In the genomic region with DNA sequence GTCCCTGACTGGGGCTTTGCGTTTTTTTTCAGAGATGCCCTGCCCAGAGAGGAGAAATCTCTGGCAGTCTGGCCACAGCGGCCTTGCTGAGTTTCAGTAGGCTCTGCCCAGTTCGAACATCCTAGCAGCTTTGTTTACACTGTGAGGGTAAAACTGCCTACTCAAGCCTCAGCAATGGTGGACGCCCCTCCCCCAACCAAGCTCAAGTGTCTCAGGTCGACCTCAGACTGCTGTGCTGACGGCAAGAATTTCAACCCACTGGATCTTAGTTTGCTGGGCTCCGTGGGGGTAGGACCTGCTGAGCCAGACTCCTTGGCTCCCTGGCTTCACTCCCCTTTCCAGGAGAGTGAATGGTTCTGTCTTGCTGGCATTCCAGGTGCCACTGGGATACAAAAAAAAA, we compare ENCODE assay signal across 22 cellular contexts. TPM values are rescaled to one million over a fixed set of nuclear protein-coding genes. Genes with fewer than 3 reads are reported as not detected.
DNase-seq lines count a peak whose midpoint lies in the region; ATAC-seq and TF ChIP-seq lines count a peak whose summit lies in the region.
"Had no signal": no experiment of that assay in that cellular context is flagged by ENCODE, and none has a peak within 500 bp of the region (broad histone marks: within the 10 kb centered on the region; RNA-seq: fewer than 3 reads in every experiment).

No MANE protein-coding gene starts in this region.

- H3K4me2 ChIP-seq in KMS-11 (peak overlapping the region; percentile 17; the same call in 1 of the 2 replicates), smooth muscle cell (no peak overlapping the region)

- peak overlapping the region; percentile 34; the same call in 1 of the 2 replicates for H2AFZ ChIP-seq in KMS-11 (ENCODE audit: low read depth)
- H2AFZ ChIP-seq in smooth muscle cell (ENCODE audit: low read depth): no peak overlapping the region

- 30% methylated on average over 7 of the region's 7 CpGs for WGBS in smooth muscle cell (ENCODE audit: low lambda C conversion rate)

- no peak overlapping the region; the same call in 1 of the 2 replicates for H3K9ac ChIP-seq in KMS-11
- H3K9ac ChIP-seq in smooth muscle cell (ENCODE audit: low read depth): no peak overlapping the region

- no peaks in the 10 kb centered on the region for H3K36me3 ChIP-seq in KMS-11 (ENCODE audit: insufficient read depth)
- H3K36me3 ChIP-seq in smooth muscle cell (ENCODE audit: low read depth): no peaks in the 10 kb centered on the region
- H3K36me3 ChIP-seq: gastroesophageal sphincter had no signal

- H3K4me1 ChIP-seq in KMS-11 (ENCODE audit: low read depth, poor library complexity, severe bottlenecking) (peaks cover 4% of the 10 kb centered on the region), smooth muscle cell (ENCODE audit: low read depth) (no peaks in the 10 kb centered on the region)
- H3K4me1 ChIP-seq: gastroesophageal sphincter, stomach, tibial nerve had no signal

- H3K27ac ChIP-seq in KMS-11 (peak overlapping the region; percentile 57), smooth muscle cell (ENCODE audit: low read depth) (no peak overlapping the region)
- H3K27ac ChIP-seq: gastroesophageal sphincter, stomach, tibial nerve had no signal

- H4K20me1 ChIP-seq in KMS-11 (ENCODE audit: insufficient read depth) (no peaks in the 10 kb centered on the region), smooth muscle cell (ENCODE audit: low read depth) (no peaks in the 10 kb centered on the region)

- TF ChIP-seq CTCF in KMS-11 (conservative IDR thresholded peaks at IDR 0.05; ENCODE audit: low read depth, low read length) (no peak), choroid plexus epithelial cell (conservative IDR thresholded peaks at IDR 0.05; ENCODE audit: low read depth, low read length) (no peak), smooth muscle cell (IDR thresholded peaks at IDR 0.05; ENCODE audit: borderline replicate concordance, insufficient read depth, poor library complexity, severe bottlenecking) (no peak)

- DNase-seq in DMS79 (lab: John Stamatoyannopoulos, UW) (peak; percentile 79), choroid plexus epithelial cell (ENCODE audit: low read depth) (peak; percentile 5), mucosa of gallbladder (ENCODE audit: low spot score) (peak; percentile 33), left lobe of liver (ENCODE audit: low spot score) (no peak), pons (ENCODE audit: low spot score) (no peak), smooth muscle cell (lab: John Stamatoyannopoulos, UW; ENCODE audit: unreplicated experiment) (no peak), hippocampal formation (lab: John Stamatoyannopoulos, UW) (no peak)
- DNase-seq: activated B cell treated with CpG ODN at 0.5 μM for 24 hours, aorta, C1 segment of cervical spinal cord, left cardiac atrium, NCI-H2171 treated with DMSO at 0.1 percent for 48 hours, NCI-H526, posterior cingulate gyrus, SIG-M5, stomach, SW 1271 had no signal

- H3K79me2 ChIP-seq in KMS-11 (ENCODE audit: insufficient read depth, low read depth): no peaks in the 10 kb centered on the region
- no peaks in the 10 kb centered on the region for H3K79me2 ChIP-seq in smooth muscle cell (ENCODE audit: low read depth)

- no peaks in the 10 kb centered on the region for H3F3A ChIP-seq in smooth muscle cell (ENCODE audit: low read depth)

- H3K4me3 ChIP-seq in KMS-11 (IDR thresholded peaks at IDR 0.05; ENCODE audit: insufficient read depth, low read depth, low read length) (no peak overlapping the region), choroid plexus epithelial cell (ENCODE audit: low read depth, low read length) (no peak overlapping the region), smooth muscle cell (no peak overlapping the region)
- H3K4me3 ChIP-seq: gastroesophageal sphincter, stomach, tibial nerve had no signal

- no peak for ATAC-seq in left lobe of liver
- ATAC-seq: gastroesophageal sphincter; left cardiac atrium; natural killer cell treated with Interleukin-12 subunit alpha and Interleukin-12 subunit beta and Interleukin-15 and Interleukin-18, amount 100 ng/mL, for 72 hours had no signal

- no peaks in the 10 kb centered on the region for H3K27me3 ChIP-seq in KMS-11 (ENCODE audit: insufficient read depth, low read depth)
- H3K27me3 ChIP-seq in smooth muscle cell (ENCODE audit: low read depth): no peaks in the 10 kb centered on the region
- H3K27me3 ChIP-seq: gastroesophageal sphincter, stomach, tibial nerve had no signal

- H3K9me3 ChIP-seq in smooth muscle cell (replicated peaks; ENCODE audit: low read depth): no peaks in the 10 kb centered on the region

RNA-seq across cellular contexts. Expression of a gene that starts 31.7 kb away (rescaled TPM):
- 16.1 TPM for total RNA-seq in mucosa of gallbladder
- 10.9 TPM for total RNA-seq in left lobe of liver
- total RNA-seq in smooth muscle cell: 0.09 and 3.4 TPM in 2 replicates
- 0.25 TPM in 1 of 2 replicates, not detected in the other for polyA plus RNA-seq in smooth muscle cell
- total RNA-seq: OCI-LY7 had no signal

Comparison
In these comparisons a context has a peak if more than half of its experiments do, and no peak if none do; other contexts are left out.
1. DNase-seq: peak in DMS79 (single experiment), choroid plexus epithelial cell (single experiment) and mucosa of gallbladder (single experiment); none in left lobe of liver (single experiment), pons (single experiment), smooth muscle cell (single experiment) and hippocampal formation (0 of 2).